In the genomic region with DNA sequence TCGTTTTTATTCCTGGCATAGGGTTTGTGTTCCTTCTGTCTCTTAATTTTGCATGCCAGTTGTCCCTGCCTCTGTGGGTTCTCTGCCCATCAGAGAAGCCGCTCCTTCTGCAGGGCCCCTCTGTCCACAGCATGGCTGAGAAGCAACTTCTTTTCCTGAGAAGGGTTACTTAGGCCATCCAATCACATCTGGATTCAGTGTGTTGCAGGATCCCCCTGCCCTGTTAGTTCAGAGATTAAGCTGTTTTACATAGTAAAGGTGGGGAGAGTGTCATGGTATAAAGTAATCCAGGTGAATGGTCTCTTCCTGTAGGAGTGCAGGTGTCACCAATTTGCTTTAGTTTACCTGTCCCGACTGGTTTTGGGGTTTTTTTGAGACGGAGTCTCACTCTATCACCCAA, we compare ENCODE assay signal across 26 cellular contexts. TPM values are rescaled to one million over a fixed set of nuclear protein-coding genes. Genes with fewer than 3 reads are reported as not detected.
DNase-seq lines count a peak whose midpoint lies in the region; ATAC-seq and TF ChIP-seq lines count a peak whose summit lies in the region.
"Had no signal": no experiment of that assay in that cellular context is flagged by ENCODE, and none has a peak within 500 bp of the region (broad histone marks: within the 10 kb centered on the region; RNA-seq: fewer than 3 reads in every experiment).

No MANE protein-coding gene starts in this region.

- H3K36me3 Mint-ChIP-seq in activated naive CD4-positive, alpha-beta T cell treated with anti-CD3 and anti-CD28 coated beads, Interleukin-2, amount 10 ng/mL, durations not matched to agents 7 days and 5 days = peaks cover 43% of the 10 kb centered on the region
- H3K36me3 Mint-ChIP-seq in T-cell (peaks cover 31% of the 10 kb centered on the region), endodermal cell (ENCODE audit: low read depth) (peaks cover 33% of the 10 kb centered on the region)

- H3K4me1 ChIP-seq in endodermal cell (ENCODE audit: control insufficient read depth, insufficient read depth, low read length) (no peaks in the 10 kb centered on the region), gastrocnemius medialis (peaks cover 0 to 10% of the 10 kb centered on the region in 2 donors)

- H3K4me3 ChIP-seq in endodermal cell (ENCODE audit: low read length) = no peak overlapping the region
- H3K4me3 ChIP-seq in gastrocnemius medialis = no peak overlapping the region
- H3K4me3 ChIP-seq: A549, transverse colon had no signal

- H3K27me3 ChIP-seq in endodermal cell (ENCODE audit: control insufficient read depth, insufficient read depth, low read length, poor library complexity, severe bottlenecking) = no peaks in the 10 kb centered on the region
- H3K27me3 ChIP-seq in gastrocnemius medialis = no peaks in the 10 kb centered on the region
- H3K27me3 ChIP-seq: transverse colon had no signal

- H3K27ac ChIP-seq in endodermal cell (ENCODE audit: low read depth, low read length) (no peak overlapping the region), temporal lobe (ENCODE audit: low read depth, low read length) (peak overlapping the region; percentile 53), gastrocnemius medialis (no peak overlapping the region)
- H3K27ac ChIP-seq: transverse colon had no signal

- H3K27ac Mint-ChIP-seq in activated naive CD4-positive, alpha-beta T cell treated with anti-CD3 and anti-CD28 coated beads, Interleukin-2, amount 10 ng/mL, durations not matched to agents 7 days and 5 days = peak overlapping the region; percentile 52
- H3K27ac Mint-ChIP-seq in T-cell (peak overlapping the region; percentile 52 to 55), endodermal cell (peak overlapping the region; percentile 82)
- H3K27ac Mint-ChIP-seq: activated naive CD4-positive, alpha-beta T cell treated with anti-CD3 and anti-CD28 coated beads, Interleukin-2, amount 50 U/mL, for 24 hours; stimulated activated naive CD8-positive, alpha-beta T cell treated with anti-CD3 and anti-CD28 coated beads, Interleukin-15, Interleukin-2, amounts not matched to agents 100 ng/mL and 50 ng/mL, for 24 hours; T-helper 1 cell treated with Interleukin-12 subunit alpha and Interleukin-12 subunit beta and Interleukin-4 antibody, amounts not matched to agents 30 μg/mL and 1 μg/mL, for 36 hours had no signal

- POLR2A ChIA-PET in T-cell (lab: Charles Lee) = no interaction called here

- intact Hi-C loops in gastrocnemius medialis (cut with DNase I; ENCODE audit: low total_unique reads) = no loop called here

- no peak overlapping the region for H3K9ac ChIP-seq in endodermal cell (ENCODE audit: extremely low read depth, low read length, poor library complexity, severe bottlenecking)

- CTCF ChIA-PET in activated naive CD4-positive, alpha-beta T cell treated with anti-CD3 and anti-CD28 coated beads, Interleukin-2, amount 10 ng/mL, durations not matched to agents 7 days and 5 days (lab: Charles Lee) = interaction anchor here (2.3 kb wide), 1 partner anchor 12 kb away, joined by 11 read pairs; no protein-coding TSS in a partner anchor
- CTCF ChIA-PET in T-cell (lab: Charles Lee) = no interaction called here

- no peaks in the 10 kb centered on the region for H3K27me3 Mint-ChIP-seq in activated naive CD4-positive, alpha-beta T cell treated with anti-CD3 and anti-CD28 coated beads, Interleukin-2, amount 10 ng/mL, durations not matched to agents 7 days and 5 days
- no peaks in the 10 kb centered on the region for H3K27me3 Mint-ChIP-seq in T-cell
- H3K27me3 Mint-ChIP-seq in endodermal cell (ENCODE audit: insufficient read depth) = no peaks in the 10 kb centered on the region
- H3K27me3 Mint-ChIP-seq: activated naive CD4-positive, alpha-beta T cell treated with anti-CD3 and anti-CD28 coated beads, Interleukin-2, amount 50 U/mL, for 24 hours; CD4-positive, alpha-beta memory T cell; naive B cell; stimulated activated naive CD8-positive, alpha-beta T cell treated with anti-CD3 and anti-CD28 coated beads, Interleukin-15, Interleukin-2, amounts not matched to agents 100 ng/mL and 50 ng/mL, for 24 hours had no signal

- 89 to 95% methylated on average over 4 of the region's 4 CpGs for WGBS in endodermal cell (ENCODE audit: insufficient coverage in 1 of 2, insufficient read length in 1 of 2), 2 experiments

- TF ChIP-seq CTCF in endodermal cell (conservative IDR thresholded peaks at IDR 0.05) (no peak), gastrocnemius medialis (IDR thresholded peaks at IDR 0.05 in 4 of 5, conservative IDR thresholded peaks at IDR 0.05 in 1 of 5) (no peak)

- H3K9me3 ChIP-seq in endodermal cell (ENCODE audit: control insufficient read depth, low read length) = no peaks in the 10 kb centered on the region
- no peaks in the 10 kb centered on the region for H3K9me3 ChIP-seq in gastrocnemius medialis
- H3K9me3 ChIP-seq: A549, transverse colon had no signal

- no peak for DNase-seq in activated naive CD4-positive, alpha-beta T cell treated with anti-CD3 and anti-CD28 coated beads, Interleukin-2, amount 10 ng/mL, durations not matched to agents 7 days and 5 days
- no peak for DNase-seq in activated naive CD4-positive, alpha-beta T cell treated with anti-CD3 and anti-CD28 coated beads, Interleukin-2, amount 50 U/mL, for 16 hours
- no peak for DNase-seq in T-cell
- DNase-seq in endodermal cell = peak; percentile 55
- DNase-seq in NCI-H345 (lab: John Stamatoyannopoulos, UW) = no peak
- DNase-seq in HT-29 (ENCODE audit: low spot score) = no peak
- DNase-seq in gastrocnemius medialis = no peak
- DNase-seq: activated CD4-positive, alpha-beta T cell treated with anti-CD3 and anti-CD28 coated beads for 48 hours; activated T-cell treated with anti-CD3 and anti-CD28 coated beads, Interleukin-2, amount 50 U/mL, for 48 hours; AML-193; CD4-positive, alpha-beta memory T cell; central memory CD4-positive, alpha-beta T cell; dermis blood vessel endothelial cell; DMS 273 treated with DMSO at 0.1 percent for 48 hours; left ventricle myocardium superior; naive B cell; NCI-H1092 treated with DMSO at 0.1 percent for 48 hours; NCI-H187 treated with DMSO at 0.1 percent for 48 hours; NCI-H748 treated with DMSO at 0.1 percent for 48 hours; occipital lobe; transverse colon had no signal

- no peak for TF ChIP-seq POLR2A in gastrocnemius medialis (IDR thresholded peaks at IDR 0.05)

- no peak overlapping the region for H3K4me3 Mint-ChIP-seq in activated naive CD4-positive, alpha-beta T cell treated with anti-CD3 and anti-CD28 coated beads, Interleukin-2, amount 10 ng/mL, durations not matched to agents 7 days and 5 days
- H3K4me3 Mint-ChIP-seq in T-cell (no peak overlapping the region), endodermal cell (no peak overlapping the region)
- H3K4me3 Mint-ChIP-seq: activated naive CD4-positive, alpha-beta T cell treated with anti-CD3 and anti-CD28 coated beads, Interleukin-2, amount 50 U/mL, for 24 hours; stimulated activated naive CD8-positive, alpha-beta T cell treated with anti-CD3 and anti-CD28 coated beads, Interleukin-15, Interleukin-2, amounts not matched to agents 100 ng/mL and 50 ng/mL, for 24 hours had no signal

- in situ Hi-C loops in gastrocnemius medialis (cut with MboI; ENCODE audit: low sequenced_read_pairs in 4 of 4) = loop anchor here in 2 of 4 donors (25.0 kb wide), 1 partner anchor 106 kb away; no protein-coding TSS in a partner anchor

- no peak for ATAC-seq in T-cell (replicated peaks in 1 of 4)
- no peak for ATAC-seq in gastrocnemius medialis
- ATAC-seq: A549, left ventricle myocardium superior had no signal

- H3K4me1 Mint-ChIP-seq in activated naive CD4-positive, alpha-beta T cell treated with anti-CD3 and anti-CD28 coated beads, Interleukin-2, amount 10 ng/mL, durations not matched to agents 7 days and 5 days = peaks cover 48% of the 10 kb centered on the region
- H3K4me1 Mint-ChIP-seq in T-cell (peaks cover 16 to 27% (median 23%) of the 10 kb centered on the region in 3 donors), endodermal cell (peaks cover 13% of the 10 kb centered on the region)

- H3K9me3 Mint-ChIP-seq in activated naive CD4-positive, alpha-beta T cell treated with anti-CD3 and anti-CD28 coated beads, Interleukin-2, amount 10 ng/mL, durations not matched to agents 7 days and 5 days = no peaks in the 10 kb centered on the region
- no peaks in the 10 kb centered on the region for H3K9me3 Mint-ChIP-seq in T-cell
- H3K9me3 Mint-ChIP-seq in endodermal cell = no peaks in the 10 kb centered on the region
- H3K9me3 Mint-ChIP-seq: activated naive CD4-positive, alpha-beta T cell treated with anti-CD3 and anti-CD28 coated beads, Interleukin-2, amount 50 U/mL, for 24 hours; stimulated activated naive CD8-positive, alpha-beta T cell treated with anti-CD3 and anti-CD28 coated beads, Interleukin-15, Interleukin-2, amounts not matched to agents 100 ng/mL and 50 ng/mL, for 24 hours; T-helper 1 cell treated with Interleukin-12 subunit alpha and Interleukin-12 subunit beta and Interleukin-4 antibody, amounts not matched to agents 30 μg/mL and 1 μg/mL, for 36 hours had no signal

- H3K36me3 ChIP-seq in endodermal cell (ENCODE audit: control insufficient read depth, insufficient read depth, low read length) = peaks cover 57% of the 10 kb centered on the region
- H3K36me3 ChIP-seq in gastrocnemius medialis = peaks cover 0 to 36% of the 10 kb centered on the region in 2 donors

RNA-seq across cellular contexts. Expression of a gene that starts 22.9 kb away (rescaled TPM):
- total RNA-seq in T-cell (10 to 100 TPM; 31.8 to 51.6 (median 34.8) TPM), endodermal cell (10 to 100 TPM; 21.9 to 27.9 TPM), temporal lobe (15.5 TPM), gastrocnemius medialis (10 to 100 TPM; 21.8 to 34.3 (median 24.8) TPM)
- polyA plus RNA-seq in endodermal cell (2013, experiment 1 of 2) = 18.7 TPM
- 18.8 TPM for polyA plus RNA-seq in endodermal cell (2013, experiment 2 of 2)
- total RNA-seq in HT-29 (2014; rRNA removed; shearing (Covaris generic)) = 13.9 and 14.2 TPM in 2 replicates

RNA-seq across cellular contexts. Expression of a gene that starts 59.1 kb away (rescaled TPM):
- total RNA-seq in T-cell = 100 to 1,000 TPM; 135 to 180 (median 159) TPM
- 100 to 1,000 TPM; 188 to 192 TPM for total RNA-seq in endodermal cell
- 158 TPM for polyA plus RNA-seq in endodermal cell (2013, experiment 1 of 2)
- polyA plus RNA-seq in endodermal cell (2013, experiment 2 of 2) = 144 TPM
- 79.4 TPM for total RNA-seq in temporal lobe
- total RNA-seq in HT-29 (2014; rRNA removed; shearing (Covaris generic)) = 175 and 201 TPM in 2 replicates
- total RNA-seq in gastrocnemius medialis = 100 to 1,000 TPM; 104 to 120 (median 115) TPM
